Comparison of ENCODE assay signal across 9 cellular contexts in the genomic region with DNA sequence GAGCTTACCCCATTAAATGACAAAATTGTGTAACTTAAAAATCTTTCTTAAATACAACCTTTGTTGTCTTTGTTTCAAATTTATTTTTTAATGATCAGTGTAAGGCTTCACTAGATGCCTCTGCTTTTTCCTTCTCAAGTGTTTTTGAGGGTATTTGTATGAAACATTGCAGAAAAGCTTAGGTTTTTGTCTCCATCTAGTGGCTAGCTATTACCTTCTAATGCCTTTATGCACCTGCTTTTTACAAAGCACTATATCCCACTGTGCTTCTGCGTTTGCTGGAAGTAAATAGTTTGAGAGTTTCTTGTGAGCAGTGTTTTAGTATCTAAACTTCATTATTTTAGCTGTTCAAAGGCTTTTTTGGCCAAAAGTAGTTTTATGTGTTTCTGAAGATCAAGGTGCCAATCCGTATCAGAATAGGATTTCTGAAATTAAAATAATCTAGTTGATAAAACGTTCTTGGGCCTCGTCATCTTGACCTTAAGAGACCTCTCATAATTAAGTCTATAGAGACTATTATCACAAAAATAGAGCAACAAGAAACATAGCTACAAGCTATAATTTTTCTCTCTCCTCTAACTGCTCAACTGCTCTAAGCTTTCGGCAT. TPM values are rescaled to one million over a fixed set of nuclear protein-coding genes. Genes with fewer than 3 reads are reported as not detected.
DNase-seq lines count a peak whose midpoint lies in the region; ATAC-seq, FAIRE-seq and TF ChIP-seq lines count a peak whose summit lies in the region.
"Had no signal": no experiment of that assay in that cellular context is flagged by ENCODE, and none has a peak within 500 bp of the region (broad histone marks: within the 10 kb centered on the region; RNA-seq: fewer than 3 reads in every experiment).

No MANE protein-coding gene starts in this region.

- WGBS in prostate gland = 64% methylated on average over 5 of the region's 5 CpGs

- ATAC-seq in GM19023 (IDR thresholded peaks at IDR 0.05; ENCODE audit: unreplicated experiment) = no peak

- H3K4me3 ChIP-seq in AG04449 (ENCODE audit: low read depth, low read length) = no peak overlapping the region
- no peak overlapping the region for H3K4me3 ChIP-seq in prostate gland

- no peaks in the 10 kb centered on the region for H3K36me3 ChIP-seq in prostate gland

- no peaks in the 10 kb centered on the region for H3K4me1 ChIP-seq in prostate gland (replicated peaks)

- POLR2A ChIA-PET in AG04449 (lab: Yijun Ruan, JAX) = interaction anchor here (1.0 kb wide), 1 partner anchor 18 kb away, joined by 4 read pairs; no protein-coding TSS in a partner anchor

- FAIRE-seq in TTC549 (lab: Jason Lieb, UNC) = peak; percentile 97

- no peaks in the 10 kb centered on the region for H3K9me3 ChIP-seq in prostate gland

- no peaks in the 10 kb centered on the region for H3K27me3 ChIP-seq in prostate gland (replicated peaks; ENCODE audit: insufficient read depth)

- intact Hi-C loops in prostate gland (cut with DNase I) = no loop called here

- TF ChIP-seq POLR2A in prostate gland (IDR thresholded peaks at IDR 0.05) = no peak

- CTCF ChIA-PET in AG04449 (lab: Yijun Ruan, JAX) = interaction anchor here (0.7 to 6.4 kb wide), 57 partner anchors 8 to 412 kb away, joined by 3 to 225 read pairs (median 6); a partner anchor contains a TSS

- peak; percentile 60 for TF ChIP-seq CTCF in AG04449 (IDR thresholded peaks at IDR 0.05; ENCODE audit: insufficient read depth, low read length, missing control alignments)
- TF ChIP-seq CTCF in GM12874 (IDR thresholded peaks at IDR 0.05; ENCODE audit: insufficient read depth, low read depth, low read length) = peak; percentile 38; the same call in 1 of the 2 replicates
- peak in 3 of 4 experiments; percentile 48 to 74 (median 56) for TF ChIP-seq CTCF in prostate gland (IDR thresholded peaks at IDR 0.05)

- DNase-seq in AG04449 (ENCODE audit: low read depth, low spot score) = no peak
- peak; percentile 7 for DNase-seq in NCI-H1417 treated with DMSO at 0.1 percent for 48 hours (lab: John Stamatoyannopoulos, UW)
- peak; percentile 29 for DNase-seq in foreskin melanocyte
- no peak for DNase-seq in prostate gland (ENCODE audit: low spot score)
- no peak for DNase-seq in activated gamma-delta T cell (lab: John Stamatoyannopoulos, UW)

- no peak overlapping the region for H3K27ac ChIP-seq in prostate gland
- H3K27ac ChIP-seq: epithelial cell of prostate had no signal

RNA-seq across cellular contexts. Expression of a gene that starts 47.0 kb away (rescaled TPM):
- 10 to 100 TPM; 36.6 to 42.3 TPM for total RNA-seq in prostate gland

RNA-seq across cellular contexts. Expression of a gene that starts 56.2 kb away (rescaled TPM):
- total RNA-seq in prostate gland = 1 to 10 TPM in 1 of 2 donors, not detected in 1; 1.4 TPM

Comparison
In these comparisons a context has a peak if more than half of its experiments do, and no peak if none do; other contexts are left out.
1. DNase-seq: peak in NCI-H1417 treated with DMSO at 0.1 percent for 48 hours (single experiment) and foreskin melanocyte (single experiment); none in AG04449 (single experiment), prostate gland (single experiment) and activated gamma-delta T cell (single experiment).
2. Peak in every context shown above with its lines, with median percentiles within 50 percentile points of each other: CTCF ChIP-seq.